ENCODE assay signal across 11 cellular contexts in the genomic region with DNA sequence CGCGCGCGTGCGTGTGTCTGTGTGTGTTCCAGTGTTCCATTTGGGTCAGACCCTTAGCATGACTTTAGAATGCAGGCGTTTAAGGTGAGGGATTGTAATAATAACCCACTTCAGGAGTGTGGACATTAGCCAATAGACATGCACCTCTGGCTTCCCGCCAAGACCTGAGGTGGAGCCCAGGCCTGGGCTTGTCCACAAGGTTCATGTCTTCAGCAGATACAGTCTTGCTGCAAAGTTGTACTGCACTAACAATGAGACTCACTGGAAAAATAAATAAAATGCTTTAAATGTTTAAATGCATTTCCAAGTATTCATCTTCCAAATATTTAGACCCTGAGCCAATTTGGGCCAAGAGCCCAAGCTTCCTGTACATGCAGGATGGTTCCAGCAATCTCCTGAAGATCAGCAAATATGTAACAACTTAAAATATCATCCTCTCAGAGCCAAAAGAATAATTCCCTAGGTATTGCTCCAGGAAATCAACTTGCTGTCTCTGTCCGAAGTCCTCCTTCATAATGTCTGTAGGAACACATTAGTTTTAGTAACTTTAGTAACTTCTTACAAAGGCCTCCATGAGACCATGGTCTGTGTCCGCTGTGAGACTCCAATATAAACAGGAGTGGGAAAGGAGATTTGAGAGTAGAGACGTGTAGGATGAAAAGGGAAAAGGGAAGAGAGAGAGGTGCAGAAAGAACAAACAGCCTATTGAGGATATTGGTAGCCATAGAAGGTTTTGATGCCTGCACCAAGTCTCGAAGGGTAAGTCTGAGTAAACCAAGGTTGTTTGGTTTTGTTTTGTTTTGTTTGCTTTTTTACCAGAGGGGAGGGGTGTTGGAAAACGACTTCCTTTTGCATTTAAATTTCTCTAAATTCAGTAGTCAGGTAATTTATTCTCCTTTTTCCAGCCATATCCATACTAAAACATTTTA.
DNase-seq lines count a peak whose midpoint lies in the region; ATAC-seq and TF ChIP-seq lines count a peak whose summit lies in the region.
"Had no signal": no experiment of that assay in that cellular context is flagged by ENCODE, and none has a peak within 500 bp of the region (broad histone marks: within the 10 kb centered on the region; RNA-seq: fewer than 3 reads in every experiment).

No MANE protein-coding gene starts in this region.

- DNase-seq in NCI-H1436 (lab: John Stamatoyannopoulos, UW) (peak; percentile 10), NCI-H1436 treated with DMSO at 0.1 percent for 48 hours (lab: John Stamatoyannopoulos, UW) (no peak), SHP77 treated with DMSO at 0.1 percent for 48 hours (lab: John Stamatoyannopoulos, UW) (peak; percentile 12), fibroblast of the aortic adventitia (ENCODE audit: low read depth) (peak; percentile 89), thyroid gland (peak; percentile 66 to 68), KG1 (lab: John Stamatoyannopoulos, UW) (no peak), cerebellar nuclear complex (lab: John Stamatoyannopoulos, UW) (no peak)
- DNase-seq: ACHN had no signal

- H3K27me3 ChIP-seq in thyroid gland: no peaks in the 10 kb centered on the region
- H3K27me3 ChIP-seq: cardiac muscle cell had no signal

- no peaks in the 10 kb centered on the region for H3K36me3 ChIP-seq in thyroid gland
- H3K36me3 ChIP-seq: cardiac muscle cell had no signal

- no peak for TF ChIP-seq CTCF in fibroblast of the aortic adventitia (IDR thresholded peaks at IDR 0.05; ENCODE audit: insufficient read depth, low read length)
- TF ChIP-seq CTCF in thyroid gland (IDR thresholded peaks at IDR 0.05): no peak

- WGBS in thyroid gland, 2 donors: 57 to 62% methylated on average over 12 of the region's 12 CpGs

- H3K4me3 ChIP-seq in fibroblast of the aortic adventitia (ENCODE audit: low read depth, low read length) (no peak overlapping the region), thyroid gland (replicated peaks in 1 of 3) (no peak overlapping the region)
- H3K4me3 ChIP-seq: cardiac muscle cell had no signal

- intact Hi-C loops in thyroid gland (cut with DNase I): loop anchor here (10.0 kb wide), 1 partner anchor 241 kb away; no protein-coding TSS in a partner anchor

- no peak for TF ChIP-seq POLR2A in thyroid gland (IDR thresholded peaks at IDR 0.05)

- H3K27ac ChIP-seq in thyroid gland: peak overlapping the region in 1 of 3 donors; percentile 37
- H3K27ac ChIP-seq: cardiac muscle cell, HL-60 had no signal

- no peaks in the 10 kb centered on the region for H3K9me3 ChIP-seq in thyroid gland

- H3K4me1 ChIP-seq in thyroid gland: peaks cover 12 to 30% of the 10 kb centered on the region in 2 donors

- ATAC-seq in GM19455 (IDR thresholded peaks at IDR 0.05; ENCODE audit: unreplicated experiment): no peak

Comparison
In these comparisons a context has a peak if more than half of its experiments do, and no peak if none do; other contexts are left out.
1. DNase-seq: peak in NCI-H1436 (single experiment), SHP77 treated with DMSO at 0.1 percent for 48 hours (single experiment), fibroblast of the aortic adventitia (single experiment) and thyroid gland (2 of 2); none in NCI-H1436 treated with DMSO at 0.1 percent for 48 hours (single experiment), KG1 (single experiment) and cerebellar nuclear complex (0 of 2).